Comparison of ENCODE assay signal across 17 cellular contexts in the genomic region with DNA sequence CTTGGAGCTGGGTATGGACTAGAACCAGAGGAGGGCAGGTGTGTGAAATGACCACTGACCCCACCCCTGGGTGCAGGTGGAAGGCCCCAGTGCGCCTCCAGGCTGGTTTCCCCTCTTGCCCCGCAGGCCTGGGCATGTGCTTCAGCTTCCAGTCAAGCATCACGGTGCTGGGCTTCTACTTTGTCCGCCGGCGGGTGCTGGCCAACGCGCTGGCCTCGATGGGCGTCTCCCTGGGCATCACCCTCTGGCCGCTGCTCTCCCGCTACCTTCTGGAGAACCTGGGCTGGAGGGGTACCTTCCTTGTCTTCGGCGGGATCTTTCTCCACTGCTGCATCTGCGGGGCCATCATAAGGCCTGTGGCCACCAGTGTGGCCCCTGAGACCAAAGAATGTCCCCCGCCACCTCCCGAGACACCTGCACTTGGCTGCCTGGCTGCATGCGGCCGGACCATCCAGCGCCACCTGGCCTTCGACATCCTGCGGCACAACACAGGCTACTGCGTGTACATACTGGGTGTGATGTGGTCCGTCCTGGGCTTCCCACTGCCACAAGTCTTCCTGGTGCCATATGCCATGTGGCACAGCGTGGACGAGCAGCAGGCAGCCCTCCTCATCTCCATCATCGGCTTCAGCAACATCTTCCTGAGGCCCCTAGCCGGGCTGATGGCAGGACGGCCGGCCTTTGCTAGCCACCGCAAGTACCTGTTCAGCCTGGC. TPM values are rescaled to one million over a fixed set of nuclear protein-coding genes. Genes with fewer than 3 reads are reported as not detected.
DNase-seq lines count a peak whose midpoint lies in the region; ATAC-seq, FAIRE-seq and TF ChIP-seq lines count a peak whose summit lies in the region.
"Had no signal": no experiment of that assay in that cellular context is flagged by ENCODE, and none has a peak within 500 bp of the region (broad histone marks: within the 10 kb centered on the region; RNA-seq: fewer than 3 reads in every experiment).

No MANE protein-coding gene starts in this region.

- H3K9ac ChIP-seq in kidney (ENCODE audit: low read length in 2 of 2): no peak overlapping the region
- H3K9ac ChIP-seq: BLaER1 had no signal

- no peak for TF ChIP-seq CTCF in RWPE1 (conservative IDR thresholded peaks at IDR 0.05; ENCODE audit: low read depth)
- TF ChIP-seq CTCF in kidney (IDR thresholded peaks at IDR 0.05; ENCODE audit: borderline replicate concordance, extremely low read depth, insufficient read depth): no peak
- no peak for TF ChIP-seq CTCF in osteoblast (IDR thresholded peaks at IDR 0.05; ENCODE audit: extremely low read depth, low read depth, low read length)

- no peak overlapping the region for H3K27ac Mint-ChIP-seq in activated T-helper 17 cell treated with anti-CD3 and anti-CD28 coated beads, Interleukin-2, amount 50 U/mL, for 72 hours
- H3K27ac Mint-ChIP-seq: CD4-positive, alpha-beta memory T cell; HFFc6 had no signal

- CTCF ChIA-PET in RWPE1 (lab: Yijun Ruan, JAX): interaction anchor here (0.7 kb wide), 1 partner anchor 24 kb away, joined by 3 read pairs; no protein-coding TSS in a partner anchor

- no peak overlapping the region for H3K4me3 Mint-ChIP-seq in activated T-helper 17 cell treated with anti-CD3 and anti-CD28 coated beads, Interleukin-2, amount 50 U/mL, for 72 hours
- H3K4me3 Mint-ChIP-seq: CD14-positive monocyte; CD4-positive, alpha-beta memory T cell; HFFc6 had no signal

- no peaks in the 10 kb centered on the region for H3K9me3 ChIP-seq in kidney (ENCODE audit: control insufficient read depth in 1 of 2, low read length in 2 of 2)
- H3K9me3 ChIP-seq in osteoblast (ENCODE audit: low read depth, low read length): no peaks in the 10 kb centered on the region
- H3K9me3 ChIP-seq: BLaER1 had no signal

- no peak overlapping the region for H3K4me2 ChIP-seq in osteoblast (ENCODE audit: insufficient read depth, low read length)
- H3K4me2 ChIP-seq: BLaER1 had no signal

- no peaks in the 10 kb centered on the region for H3K4me1 Mint-ChIP-seq in activated T-helper 17 cell treated with anti-CD3 and anti-CD28 coated beads, Interleukin-2, amount 50 U/mL, for 72 hours

- no peaks in the 10 kb centered on the region for H3K79me2 ChIP-seq in osteoblast (ENCODE audit: insufficient read depth, low read length)

- peak; percentile 31 for DNase-seq in H7
- DNase-seq in RWPE1 (ENCODE audit: low spot score): no peak
- DNase-seq in kidney: peak; percentile 75
- peak; percentile 60 for DNase-seq in osteoblast (ENCODE audit: insufficient read length, low spot score, missing footprints)
- DNase-seq in stimulated activated CD4-positive, alpha-beta T cell treated with anti-CD3 and anti-CD28 coated beads, Interleukin-4, amount 100 ng/mL, for 4 hours: no peak
- DNase-seq in NCI-H526 (lab: John Stamatoyannopoulos, UW): no peak
- DNase-seq: 8988T; CD4-positive, alpha-beta memory T cell; DMS79 treated with DMSO at 0.1 percent for 48 hours; GF-D8; HCEC 1CT; HFFc6 had no signal

- H3K27me3 ChIP-seq in H7 (ENCODE audit: control insufficient read depth, insufficient read depth, low read length) (no peaks in the 10 kb centered on the region), osteoblast (ENCODE audit: insufficient read depth, low read length) (no peaks in the 10 kb centered on the region)
- H3K27me3 ChIP-seq: BLaER1 had no signal

- H3K4me1 ChIP-seq in kidney (ENCODE audit: control insufficient read depth in 1 of 2, insufficient read depth in 1 of 2, low read depth in 1 of 2, low read length in 2 of 2) (peaks cover 0 to 7% of the 10 kb centered on the region in 2 donors), osteoblast (ENCODE audit: insufficient read depth, low read length) (peaks cover 6% of the 10 kb centered on the region)

- H3K36me3 ChIP-seq in H7 (replicated peaks; ENCODE audit: control insufficient read depth, insufficient read depth, low read length) (peaks cover 14% of the 10 kb centered on the region), kidney (ENCODE audit: control insufficient read depth in 1 of 2, insufficient read depth in 2 of 2, low read length in 2 of 2) (peaks cover 2 to 4% of the 10 kb centered on the region in 2 donors), osteoblast (ENCODE audit: insufficient read depth, low read length) (peaks cover 23% of the 10 kb centered on the region)

- H2AFZ ChIP-seq in osteoblast (ENCODE audit: low read length): no peak overlapping the region

- H3K4me3 ChIP-seq in H7 (ENCODE audit: insufficient read depth, low read depth, low read length): no peak overlapping the region
- H3K4me3 ChIP-seq in kidney (ENCODE audit: low read length in 2 of 2): no peak overlapping the region
- no peak overlapping the region for H3K4me3 ChIP-seq in osteoblast (ENCODE audit: insufficient read depth, low read length)
- H3K4me3 ChIP-seq: BLaER1 had no signal

- H3K27me3 Mint-ChIP-seq in activated T-helper 17 cell treated with anti-CD3 and anti-CD28 coated beads, Interleukin-2, amount 50 U/mL, for 72 hours: no peaks in the 10 kb centered on the region
- H3K27me3 Mint-ChIP-seq: CD4-positive, alpha-beta memory T cell had no signal

- ATAC-seq in activated T-helper 17 cell treated with anti-CD3 and anti-CD28 coated beads, Interleukin-2, amount 50 U/mL, for 72 hours (replicated peaks): no peak
- no peak for ATAC-seq in HG03571 (IDR thresholded peaks at IDR 0.05; ENCODE audit: unreplicated experiment)

- intact Hi-C loops in kidney (cut with DNase I): no loop called here

- peaks cover 6% of the 10 kb centered on the region for H3K36me3 Mint-ChIP-seq in activated T-helper 17 cell treated with anti-CD3 and anti-CD28 coated beads, Interleukin-2, amount 50 U/mL, for 72 hours (ENCODE audit: low read depth)

- no peaks in the 10 kb centered on the region for H3K9me3 Mint-ChIP-seq in activated T-helper 17 cell treated with anti-CD3 and anti-CD28 coated beads, Interleukin-2, amount 50 U/mL, for 72 hours
- H3K9me3 Mint-ChIP-seq: CD4-positive, alpha-beta memory T cell; HFFc6 had no signal

- no peak for FAIRE-seq in kidney (lab: Jason Lieb, UNC)

- POLR2A ChIA-PET in RWPE1 (lab: Yijun Ruan, JAX; ENCODE audit: low non-redundant PET): no interaction called here

- peak overlapping the region; percentile 98 for H3K27ac ChIP-seq in RWPE1
- H3K27ac ChIP-seq in kidney (ENCODE audit: low read depth in 2 of 2, low read length in 2 of 2): no peak overlapping the region
- no peak overlapping the region for H3K27ac ChIP-seq in osteoblast (ENCODE audit: low read depth, low read length)
- H3K27ac ChIP-seq: BLaER1 had no signal

- H4K20me1 ChIP-seq in osteoblast (ENCODE audit: insufficient read depth, low read length): no peaks in the 10 kb centered on the region
- H4K20me1 ChIP-seq: BLaER1 had no signal

RNA-seq across cellular contexts. Expression of gene ARMC7, which starts 9.7 kb away (rescaled TPM):
- 6.2 and 9.5 TPM in 2 replicates for total RNA-seq in H7 (2014; rRNA removed; shearing (Covaris generic))
- total RNA-seq in kidney (31.8 TPM), osteoblast (3.2 and 3.3 TPM in 2 replicates)
- 35.1 TPM for polyA plus RNA-seq in kidney (ENCODE audit: insufficient read depth, low read depth, low replicate concordance)
- total RNA-seq in activated T-helper 17 cell treated with anti-CD3 and anti-CD28 coated beads, Interleukin-2, amount 50 U/mL, for 72 hours: 10 to 100 TPM; 10.3 to 14.5 TPM

RNA-seq across cellular contexts. Expression of gene SLC16A5, which starts 12.3 kb away (rescaled TPM):
- 28.2 and 38.8 TPM in 2 replicates for total RNA-seq in H7 (2014; rRNA removed; shearing (Covaris generic))
- 184 TPM for total RNA-seq in kidney
- 28.4 TPM for polyA plus RNA-seq in kidney (ENCODE audit: insufficient read depth, low read depth, low replicate concordance)
- 16.3 and 19.2 TPM in 2 replicates for total RNA-seq in osteoblast
- total RNA-seq in activated T-helper 17 cell treated with anti-CD3 and anti-CD28 coated beads, Interleukin-2, amount 50 U/mL, for 72 hours: 10 to 100 TPM in 1 of 2 donors, 1 to 10 TPM in 1; 5.4 to 14.6 TPM
- total RNA-seq: H4 had no signal

RNA-seq across cellular contexts. Expression of gene NT5C, which starts 31.5 kb away (rescaled TPM):
- 106 and 118 TPM in 2 replicates for total RNA-seq in H7 (2014; rRNA removed; shearing (Covaris generic))
- total RNA-seq in kidney (59.4 TPM), osteoblast (48.1 and 53.9 TPM in 2 replicates)
- polyA plus RNA-seq in kidney (ENCODE audit: insufficient read depth, low read depth, low replicate concordance): 74.9 TPM
- 10 to 100 TPM; 56.0 to 64.9 TPM for total RNA-seq in activated T-helper 17 cell treated with anti-CD3 and anti-CD28 coated beads, Interleukin-2, amount 50 U/mL, for 72 hours

RNA-seq across cellular contexts. Expression of gene KCTD2, which starts 53.0 kb away (rescaled TPM):
- 34.9 and 41.0 TPM in 2 replicates for total RNA-seq in H7 (2014; rRNA removed; shearing (Covaris generic))
- total RNA-seq in kidney (30.2 TPM), osteoblast (19.7 and 20.3 TPM in 2 replicates)
- 26.0 TPM for polyA plus RNA-seq in kidney (ENCODE audit: insufficient read depth, low read depth, low replicate concordance)
- total RNA-seq in activated T-helper 17 cell treated with anti-CD3 and anti-CD28 coated beads, Interleukin-2, amount 50 U/mL, for 72 hours: 10 to 100 TPM; 21.3 to 22.1 TPM

RNA-seq across cellular contexts. Expression of gene ATP5PD, which starts 53.3 kb away (rescaled TPM):
- 399 and 432 TPM in 2 replicates for total RNA-seq in H7 (2014; rRNA removed; shearing (Covaris generic))
- 261 TPM for total RNA-seq in kidney
- polyA plus RNA-seq in kidney (ENCODE audit: insufficient read depth, low read depth, low replicate concordance): 916 TPM
- 240 and 278 TPM in 2 replicates for total RNA-seq in osteoblast
- total RNA-seq in activated T-helper 17 cell treated with anti-CD3 and anti-CD28 coated beads, Interleukin-2, amount 50 U/mL, for 72 hours: 100 to 1,000 TPM; 164 to 216 TPM

Comparison
In these comparisons a context has a peak if more than half of its experiments do, and no peak if none do; other contexts are left out.
1. DNase-seq: peak in H7 (single experiment), kidney (single experiment) and osteoblast (single experiment); none in RWPE1 (single experiment), stimulated activated CD4-positive, alpha-beta T cell treated with anti-CD3 and anti-CD28 coated beads, Interleukin-4, amount 100 ng/mL, for 4 hours (0 of 2) and NCI-H526 (0 of 2).